Comparison of ENCODE assay signal across 13 cellular contexts in the genomic region with DNA sequence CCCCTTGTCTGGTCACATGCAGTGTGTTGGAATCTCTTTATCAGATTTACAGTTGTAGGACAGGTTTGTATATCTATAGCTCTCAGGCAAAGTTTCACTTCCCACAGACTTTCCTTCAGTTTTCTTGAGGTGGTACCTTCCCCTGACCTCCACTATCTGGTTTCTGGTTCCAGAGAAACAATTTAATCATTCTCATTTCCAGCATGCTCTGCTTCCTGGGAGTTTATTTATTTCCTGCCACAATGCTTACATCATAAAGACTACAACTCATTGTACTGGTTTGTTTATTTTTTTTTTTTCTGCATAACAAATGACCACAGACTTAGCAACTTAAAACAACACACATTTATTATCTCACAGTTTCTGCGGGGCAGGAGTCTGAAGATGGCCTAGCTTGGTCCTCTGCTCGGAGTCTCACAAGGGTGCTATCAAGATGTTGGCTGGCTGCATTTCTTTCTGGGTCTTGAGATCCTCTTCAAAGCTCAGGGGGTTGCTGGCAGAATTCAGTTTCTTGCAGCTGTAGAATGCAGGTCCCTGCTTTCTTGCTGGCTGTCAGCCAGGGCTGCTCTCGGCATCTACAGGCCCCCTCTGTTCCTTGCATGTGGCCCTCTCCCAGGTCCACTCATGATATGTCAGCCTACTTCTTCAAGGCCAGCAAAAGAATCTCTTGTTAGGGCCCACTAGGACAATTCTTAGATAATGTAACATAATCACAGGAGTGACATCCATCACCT.
DNase-seq lines count a peak whose midpoint lies in the region; ATAC-seq and TF ChIP-seq lines count a peak whose summit lies in the region.
"Had no signal": no experiment of that assay in that cellular context is flagged by ENCODE, and none has a peak within 500 bp of the region (broad histone marks: within the 10 kb centered on the region; RNA-seq: fewer than 3 reads in every experiment).

No MANE protein-coding gene starts in this region.

- H3K4me3 ChIP-seq in epithelial cell of esophagus (ENCODE audit: low read length) (no peak overlapping the region), trophoblast cell (ENCODE audit: low read depth, low read length) (no peak overlapping the region)
- H3K4me3 ChIP-seq: HAP-1, tibial nerve had no signal

- peak overlapping the region; percentile 61 for H4K91ac ChIP-seq in trophoblast cell (ENCODE audit: low read depth, low read length)

- peaks cover 20 to 26% of the 10 kb centered on the region in 2 experiments for H3K4me1 ChIP-seq in trophoblast cell (ENCODE audit: control insufficient read depth in 1 of 2, insufficient read depth in 2 of 2, low read length in 2 of 2)
- H3K4me1 ChIP-seq: HAP-1, tibial nerve had no signal

- H3K36me3 ChIP-seq in trophoblast cell (ENCODE audit: control insufficient read depth in 1 of 2, insufficient read depth in 2 of 2, low read length in 2 of 2): no peaks in the 10 kb centered on the region
- H3K36me3 ChIP-seq: HAP-1, tibial nerve had no signal

- H3K9me3 ChIP-seq in trophoblast cell (ENCODE audit: insufficient read depth, low read depth, low read length): no peaks in the 10 kb centered on the region
- H3K9me3 ChIP-seq: HAP-1, tibial nerve had no signal

- peak overlapping the region; percentile 72 for H3K14ac ChIP-seq in trophoblast cell (ENCODE audit: low read length)

- no peak overlapping the region for H4K12ac ChIP-seq in trophoblast cell (ENCODE audit: low read depth, low read length)

- WGBS in trophoblast cell (ENCODE audit: extremely low coverage, insufficient coverage, insufficient read length): no CpG with 5 or more reads among the region's 3 CpGs

- peak overlapping the region; percentile 16 for H3K18ac ChIP-seq in trophoblast cell (ENCODE audit: low read length)

- H3K4me2 ChIP-seq in trophoblast cell (ENCODE audit: low read length): no peak overlapping the region

- H3K23ac ChIP-seq in trophoblast cell (ENCODE audit: low read length): no peak overlapping the region

- H3K27me3 ChIP-seq in trophoblast cell (ENCODE audit: insufficient read depth, low read length): no peaks in the 10 kb centered on the region
- H3K27me3 ChIP-seq: tibial nerve had no signal

- ATAC-seq in HG03159 (IDR thresholded peaks at IDR 0.05; ENCODE audit: unreplicated experiment) (no peak), GM18511 (IDR thresholded peaks at IDR 0.05; ENCODE audit: unreplicated experiment) (no peak)
- ATAC-seq: left cardiac atrium had no signal

- H2BK120ac ChIP-seq in trophoblast cell (ENCODE audit: insufficient read depth, low read length, poor library complexity): peak overlapping the region; percentile 69

- H3K4ac ChIP-seq in trophoblast cell (ENCODE audit: low read depth, low read length): no peak overlapping the region

- peaks cover 32% of the 10 kb centered on the region for H3K79me1 ChIP-seq in trophoblast cell (ENCODE audit: low read length)

- no peak overlapping the region for H4K8ac ChIP-seq in trophoblast cell (ENCODE audit: low read depth, low read length)

- no peak overlapping the region for H2AK5ac ChIP-seq in trophoblast cell (ENCODE audit: low read length)

- H2AFZ ChIP-seq in trophoblast cell (ENCODE audit: insufficient read depth, low read length, poor library complexity): no peak overlapping the region

- peaks cover 2% of the 10 kb centered on the region for H3K79me2 ChIP-seq in trophoblast cell (ENCODE audit: control insufficient read depth, insufficient read depth, low read length, poor library complexity)

- peak; percentile 81 for DNase-seq in H4 (ENCODE audit: low spot score)
- peak; percentile 49 for DNase-seq in RPMI8226
- DNase-seq in epithelial cell of esophagus (ENCODE audit: low read depth): peak; percentile 51
- DNase-seq in trophoblast cell: peak in 1 of 2 donors; percentile 75
- DNase-seq in NCI-H2029 treated with DMSO at 0.1 percent for 48 hours (lab: John Stamatoyannopoulos, UW): no peak
- DNase-seq in dedifferentiated amniotic fluid mesenchymal stem cell (ENCODE audit: extremely low spot score): no peak
- DNase-seq: activated gamma-delta T cell treated with Interleukin-2 at 50 U/mL for 16 hours, left cardiac atrium, NCI-H1694 treated with DMSO at 0.1 percent for 48 hours had no signal

- H2BK5ac ChIP-seq in trophoblast cell (ENCODE audit: low read depth, low read length, poor library complexity): peak overlapping the region; percentile 65

- no peak for TF ChIP-seq CTCF in epithelial cell of esophagus (IDR thresholded peaks at IDR 0.05; ENCODE audit: insufficient read depth, low read depth, low read length, missing control alignments)

- no peak overlapping the region for H3K9ac ChIP-seq in trophoblast cell (ENCODE audit: low read length)

- H3K27ac ChIP-seq in trophoblast cell (ENCODE audit: low read depth, low read length): peak overlapping the region; percentile 78
- H3K27ac ChIP-seq: tibial nerve had no signal

- H2BK12ac ChIP-seq in trophoblast cell (ENCODE audit: low read length): peak overlapping the region; percentile 92

Comparison
In these comparisons a context has a peak if more than half of its experiments do, and no peak if none do; other contexts are left out.
1. DNase-seq: peak in H4 (single experiment), RPMI8226 (single experiment) and epithelial cell of esophagus (single experiment); none in NCI-H2029 treated with DMSO at 0.1 percent for 48 hours (single experiment) and dedifferentiated amniotic fluid mesenchymal stem cell (single experiment).